ENCODE assay signal across 17 cellular contexts in the genomic region with DNA sequence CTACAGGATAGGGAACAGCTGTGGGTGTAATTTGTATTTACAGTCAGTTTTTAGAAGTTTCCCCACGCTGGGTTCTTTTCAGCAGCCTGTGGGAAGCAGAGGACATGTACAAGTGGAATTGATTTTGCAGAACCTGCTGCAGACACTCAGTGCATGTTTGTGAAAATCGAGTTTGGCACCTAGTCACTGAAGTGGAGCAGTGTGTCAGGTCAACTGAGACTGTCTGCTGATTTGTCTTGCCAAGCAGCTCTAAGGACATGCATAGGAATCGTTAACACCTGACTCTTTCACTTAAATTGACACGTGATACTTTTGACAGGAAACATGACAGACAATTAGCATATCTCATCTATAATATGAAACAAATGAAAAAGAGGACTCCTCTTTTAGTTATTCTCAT.
DNase-seq lines count a peak whose midpoint lies in the region; ATAC-seq and TF ChIP-seq lines count a peak whose summit lies in the region.
"Had no signal": no experiment of that assay in that cellular context is flagged by ENCODE, and none has a peak within 500 bp of the region (broad histone marks: within the 10 kb centered on the region; RNA-seq: fewer than 3 reads in every experiment).

No MANE protein-coding gene starts in this region.

- no peak overlapping the region for H3K4me3 Mint-ChIP-seq in nephron progenitor cell
- H3K4me3 Mint-ChIP-seq: CD4-positive, CD25-positive, alpha-beta regulatory T cell had no signal

- ATAC-seq in GM19023 (IDR thresholded peaks at IDR 0.05; ENCODE audit: unreplicated experiment) = no peak

- peaks cover 15% of the 10 kb centered on the region for H3K9me3 Mint-ChIP-seq in nephron progenitor cell

- H3K36me3 Mint-ChIP-seq in nephron progenitor cell (ENCODE audit: low read depth) = no peaks in the 10 kb centered on the region
- H3K36me3 Mint-ChIP-seq: CD4-positive, CD25-positive, alpha-beta regulatory T cell had no signal

- H3K27me3 Mint-ChIP-seq in nephron progenitor cell (ENCODE audit: low read depth, poor library complexity) = no peaks in the 10 kb centered on the region
- H3K27me3 Mint-ChIP-seq: CD4-positive, CD25-positive, alpha-beta regulatory T cell had no signal

- H2AFZ ChIP-seq in ACC112 (ENCODE audit: low read length, unreplicated experiment) = peak overlapping the region; percentile 42

- no peak for TF ChIP-seq CTCF in nephron progenitor cell (IDR thresholded peaks at IDR 0.05)

- no peaks in the 10 kb centered on the region for H3K27me3 ChIP-seq in ACC112 (ENCODE audit: insufficient read depth, low read length)
- H3K27me3 ChIP-seq: Peyer's patch had no signal

- no peak overlapping the region for H3K4me3 ChIP-seq in ACC112 (ENCODE audit: low read depth, low read length)
- no peak overlapping the region for H3K4me3 ChIP-seq in Jurkat, Clone E6-1 (ENCODE audit: low read length)
- H3K4me3 ChIP-seq: Peyer's patch had no signal

- H3K36me3 ChIP-seq in ACC112 (ENCODE audit: insufficient read depth, low read length) = no peaks in the 10 kb centered on the region
- H3K36me3 ChIP-seq: Peyer's patch had no signal

- DNase-seq in Jurkat, Clone E6-1 (ENCODE audit: low read depth, low spot score) = peak; percentile 6
- DNase-seq in SK-N-DZ (ENCODE audit: low spot score) = peak; percentile 92
- no peak for DNase-seq in nephron progenitor cell
- no peak for DNase-seq in NCI-H748 treated with DMSO at 0.1 percent for 48 hours (lab: John Stamatoyannopoulos, UW)
- DNase-seq in occipital lobe (lab: John Stamatoyannopoulos, UW) = no peak
- no peak for DNase-seq in RPMI8226
- DNase-seq: ACHN; Calu3; CD4-positive, CD25-positive, alpha-beta regulatory T cell; DND-41; GF-D8; NCI-H1930; NCI-H2227 treated with DMSO at 0.1 percent for 48 hours; Peyer's patch; SHP77 had no signal

- peak overlapping the region; percentile 68 for H3K27ac Mint-ChIP-seq in nephron progenitor cell
- H3K27ac Mint-ChIP-seq: CD4-positive, CD25-positive, alpha-beta regulatory T cell had no signal

- no peaks in the 10 kb centered on the region for H3K4me1 ChIP-seq in ACC112 (ENCODE audit: control insufficient read depth, insufficient read depth, low read length, unreplicated experiment)
- H3K4me1 ChIP-seq: Peyer's patch had no signal

- H3K4me1 Mint-ChIP-seq in nephron progenitor cell = no peaks in the 10 kb centered on the region
- H3K4me1 Mint-ChIP-seq: CD4-positive, CD25-positive, alpha-beta regulatory T cell had no signal

- H3K79me2 ChIP-seq in ACC112 (ENCODE audit: control insufficient read depth, insufficient read depth, low read length, unreplicated experiment) = no peaks in the 10 kb centered on the region

- no peak overlapping the region for H3K27ac ChIP-seq in ACC112 (ENCODE audit: low read depth, low read length)
- H3K27ac ChIP-seq: Peyer's patch had no signal

Comparison
In these comparisons a context has a peak if more than half of its experiments do, and no peak if none do; other contexts are left out.
1. DNase-seq: peak in Jurkat, Clone E6-1 (single experiment) and SK-N-DZ (single experiment); none in nephron progenitor cell (single experiment), NCI-H748 treated with DMSO at 0.1 percent for 48 hours (single experiment), occipital lobe (single experiment) and RPMI8226 (single experiment).